In the genomic region with DNA sequence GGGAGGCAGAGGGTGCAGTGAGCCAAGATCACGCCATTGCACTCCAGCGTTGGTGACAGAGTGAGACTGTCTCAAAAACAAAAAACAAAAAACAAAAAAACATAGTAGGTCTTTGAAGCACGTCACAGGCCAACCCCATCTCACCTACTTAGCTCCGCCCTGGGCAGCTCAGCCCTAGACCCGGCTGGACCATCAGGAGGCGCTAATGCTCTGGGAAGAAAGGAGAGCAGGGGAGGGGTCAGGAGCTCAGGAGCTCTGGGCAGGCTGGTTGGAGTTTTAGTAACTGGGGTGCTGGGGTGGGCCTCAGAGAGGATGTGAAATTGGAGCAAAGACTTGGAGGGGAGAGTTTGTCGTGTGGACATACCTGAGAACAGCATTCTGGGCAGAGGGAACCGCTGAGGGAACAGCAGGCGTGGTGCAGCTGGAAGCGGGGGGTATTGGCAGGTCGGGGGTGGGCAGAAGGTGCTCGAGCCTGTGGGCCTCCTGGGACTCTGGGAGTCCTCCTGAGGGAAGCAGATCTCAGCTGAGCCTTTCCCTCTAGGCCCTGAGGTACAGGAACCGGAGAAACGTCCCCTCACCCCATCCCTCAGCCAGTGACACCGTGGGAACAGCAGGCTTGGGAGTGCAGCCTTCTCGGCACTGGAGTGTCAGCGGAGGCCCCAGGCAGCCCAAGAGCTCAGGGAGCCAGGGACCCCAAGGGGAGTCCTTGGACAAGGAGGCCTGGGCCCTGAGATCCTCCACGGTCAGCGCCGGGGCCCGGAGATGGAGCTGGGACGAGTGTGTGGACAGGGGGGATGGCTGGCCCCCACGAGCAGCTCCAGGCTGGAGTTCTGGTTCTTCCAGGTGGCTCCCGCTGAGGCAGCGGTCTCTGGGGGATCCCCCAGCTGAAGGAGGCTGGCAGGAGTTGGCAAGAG, we compare ENCODE assay signal across 9 cellular contexts. TPM values are rescaled to one million over a fixed set of nuclear protein-coding genes. Genes with fewer than 3 reads are reported as not detected.
DNase-seq lines count a peak whose midpoint lies in the region; ATAC-seq and TF ChIP-seq lines count a peak whose summit lies in the region.
"Had no signal": no experiment of that assay in that cellular context is flagged by ENCODE, and none has a peak within 500 bp of the region (broad histone marks: within the 10 kb centered on the region; RNA-seq: fewer than 3 reads in every experiment).

No MANE protein-coding gene starts in this region.

- H3K9me3 ChIP-seq in DND-41 (ENCODE audit: insufficient read depth, low read length, severe bottlenecking), result no peaks in the 10 kb centered on the region

- H3K4me2 ChIP-seq in DND-41 (ENCODE audit: insufficient read depth, low read length), result no peak overlapping the region

- H4K20me1 ChIP-seq in DND-41 (ENCODE audit: insufficient read depth, low read length), result peaks cover 3% of the 10 kb centered on the region; the same call in 1 of the 2 replicates

- peaks cover 30% of the 10 kb centered on the region for H3K4me1 Mint-ChIP-seq in activated T-helper 1 cell treated with anti-CD3 and anti-CD28 coated beads, Interleukin-12 subunit alpha, Interleukin-12 subunit beta, Interleukin-2, Interleukin-4 antibody, amounts not matched to agents 30 ng/mL and 10 ng/mL and 1 ng/mL, durations not matched to agents 14 hours and 24 hours and 36 hours (ENCODE audit: low read depth)

- peaks cover 26% of the 10 kb centered on the region for H3K4me1 ChIP-seq in DND-41 (ENCODE audit: insufficient read depth, low read length)

- peak; percentile 71 for DNase-seq in ACHN
- DNase-seq in DND-41, result peak; percentile 57
- DNase-seq in NCI-H1930 (lab: John Stamatoyannopoulos, UW), result peak; percentile 29 to 41
- DNase-seq in activated T-helper 1 cell treated with anti-CD3 and anti-CD28 coated beads, Interleukin-12 subunit alpha, Interleukin-12 subunit beta, Interleukin-2, Interleukin-4 antibody, amounts not matched to agents 30 ng/mL and 10 ng/mL and 1 ng/mL, durations not matched to agents 14 hours and 24 hours and 36 hours (ENCODE audit: low spot score), result no peak
- peak; percentile 48 for DNase-seq in kidney tubule cell (ENCODE audit: low spot score)
- DNase-seq in OCI-M2 (lab: John Stamatoyannopoulos, UW; ENCODE audit: unreplicated experiment), result no peak

- peak; percentile 63 for TF ChIP-seq CTCF in DND-41 (IDR thresholded peaks at IDR 0.05; ENCODE audit: borderline replicate concordance, extremely low read depth, low read length, poor library complexity, severe bottlenecking)

- in situ Hi-C loops in ACHN (cut with HindIII; ENCODE audit: low pct_ligation_motif_present, low pct_unique_long_range_greater_than_20kb, low sequenced_read_pairs), result no loop called here

- no peak overlapping the region; the same call in 1 of the 2 replicates for H3K9ac ChIP-seq in DND-41 (ENCODE audit: low read depth, low read length)

- H3K4me3 Mint-ChIP-seq in activated T-helper 1 cell treated with anti-CD3 and anti-CD28 coated beads, Interleukin-12 subunit alpha, Interleukin-12 subunit beta, Interleukin-2, Interleukin-4 antibody, amounts not matched to agents 30 ng/mL and 10 ng/mL and 1 ng/mL, durations not matched to agents 14 hours and 24 hours and 36 hours, result peak overlapping the region; percentile 40

- no peak overlapping the region for H3K27ac Mint-ChIP-seq in activated T-helper 1 cell treated with anti-CD3 and anti-CD28 coated beads, Interleukin-12 subunit alpha, Interleukin-12 subunit beta, Interleukin-2, Interleukin-4 antibody, amounts not matched to agents 30 ng/mL and 10 ng/mL and 1 ng/mL, durations not matched to agents 14 hours and 24 hours and 36 hours

- no peaks in the 10 kb centered on the region for H3K27me3 Mint-ChIP-seq in activated T-helper 1 cell treated with anti-CD3 and anti-CD28 coated beads, Interleukin-12 subunit alpha, Interleukin-12 subunit beta, Interleukin-2, Interleukin-4 antibody, amounts not matched to agents 30 ng/mL and 10 ng/mL and 1 ng/mL, durations not matched to agents 14 hours and 24 hours and 36 hours (ENCODE audit: insufficient read depth)

- H3K36me3 ChIP-seq in DND-41 (ENCODE audit: insufficient read depth, low read length), result peaks cover 16% of the 10 kb centered on the region

- no peaks in the 10 kb centered on the region for H3K27me3 ChIP-seq in DND-41 (ENCODE audit: insufficient read depth, low read length, poor library complexity)

- intact Hi-C loops in activated T-helper 1 cell treated with anti-CD3 and anti-CD28 coated beads, Interleukin-12 subunit alpha, Interleukin-12 subunit beta, Interleukin-2, Interleukin-4 antibody, amounts not matched to agents 30 ng/mL and 10 ng/mL and 1 ng/mL, durations not matched to agents 14 hours and 24 hours and 36 hours (cut with micrococcal nuclease), result loop anchor here (5.0 kb wide), 1 partner anchor 104 kb away; the partner anchor contains the start of gene PLCB3

- H3K27ac ChIP-seq in DND-41 (ENCODE audit: low read length), result no peak overlapping the region

- H3K9me3 Mint-ChIP-seq in activated T-helper 1 cell treated with anti-CD3 and anti-CD28 coated beads, Interleukin-12 subunit alpha, Interleukin-12 subunit beta, Interleukin-2, Interleukin-4 antibody, amounts not matched to agents 30 ng/mL and 10 ng/mL and 1 ng/mL, durations not matched to agents 14 hours and 24 hours and 36 hours, result no peaks in the 10 kb centered on the region

- peaks cover 23% of the 10 kb centered on the region for H3K79me2 ChIP-seq in DND-41 (ENCODE audit: insufficient read depth, low read length)

- ATAC-seq in DND-41 (ENCODE audit: insufficient read depth, low read depth), result peak; percentile 37; the same call in 1 of the 3 replicates
- ATAC-seq in GM19328 (IDR thresholded peaks at IDR 0.05; ENCODE audit: unreplicated experiment), result no peak
- no peak for ATAC-seq in GM21737 (IDR thresholded peaks at IDR 0.05; ENCODE audit: unreplicated experiment)

- H3K4me3 ChIP-seq in DND-41 (ENCODE audit: low read depth in 1 of 2, low read length in 2 of 2), result no peak overlapping the region
- H3K4me3 ChIP-seq: lung had no signal

- H2AFZ ChIP-seq in DND-41 (ENCODE audit: low read depth, low read length), result no peak overlapping the region

- peaks cover 22% of the 10 kb centered on the region for H3K36me3 Mint-ChIP-seq in activated T-helper 1 cell treated with anti-CD3 and anti-CD28 coated beads, Interleukin-12 subunit alpha, Interleukin-12 subunit beta, Interleukin-2, Interleukin-4 antibody, amounts not matched to agents 30 ng/mL and 10 ng/mL and 1 ng/mL, durations not matched to agents 14 hours and 24 hours and 36 hours (ENCODE audit: low read depth)

RNA-seq across cellular contexts. Expression of gene RPS6KA4, which starts 2.2 kb away (rescaled TPM):
- total RNA-seq in activated T-helper 1 cell treated with anti-CD3 and anti-CD28 coated beads, Interleukin-12 subunit alpha, Interleukin-12 subunit beta, Interleukin-2, Interleukin-4 antibody, amounts not matched to agents 30 ng/mL and 10 ng/mL and 1 ng/mL, durations not matched to agents 14 hours and 24 hours and 36 hours, result 38.3 and 46.0 TPM in 2 replicates

RNA-seq across cellular contexts. Expression of gene CCDC88B, which starts 16.8 kb away (rescaled TPM):
- total RNA-seq in activated T-helper 1 cell treated with anti-CD3 and anti-CD28 coated beads, Interleukin-12 subunit alpha, Interleukin-12 subunit beta, Interleukin-2, Interleukin-4 antibody, amounts not matched to agents 30 ng/mL and 10 ng/mL and 1 ng/mL, durations not matched to agents 14 hours and 24 hours and 36 hours, result 133 and 137 TPM in 2 replicates

RNA-seq across cellular contexts. Expression of gene PRDX5, which starts 38.8 kb away (rescaled TPM):
- 89.0 and 100 TPM in 2 replicates for total RNA-seq in activated T-helper 1 cell treated with anti-CD3 and anti-CD28 coated beads, Interleukin-12 subunit alpha, Interleukin-12 subunit beta, Interleukin-2, Interleukin-4 antibody, amounts not matched to agents 30 ng/mL and 10 ng/mL and 1 ng/mL, durations not matched to agents 14 hours and 24 hours and 36 hours

RNA-seq across cellular contexts. Expression of gene TRMT112, which starts 39.4 kb away (rescaled TPM):
- 307 and 312 TPM in 2 replicates for total RNA-seq in activated T-helper 1 cell treated with anti-CD3 and anti-CD28 coated beads, Interleukin-12 subunit alpha, Interleukin-12 subunit beta, Interleukin-2, Interleukin-4 antibody, amounts not matched to agents 30 ng/mL and 10 ng/mL and 1 ng/mL, durations not matched to agents 14 hours and 24 hours and 36 hours

RNA-seq across cellular contexts. Expression of gene ESRRA, which starts 51.4 kb away (rescaled TPM):
- 64.4 and 67.3 TPM in 2 replicates for total RNA-seq in activated T-helper 1 cell treated with anti-CD3 and anti-CD28 coated beads, Interleukin-12 subunit alpha, Interleukin-12 subunit beta, Interleukin-2, Interleukin-4 antibody, amounts not matched to agents 30 ng/mL and 10 ng/mL and 1 ng/mL, durations not matched to agents 14 hours and 24 hours and 36 hours

Comparison
In these comparisons a context has a peak if more than half of its experiments do, and no peak if none do; other contexts are left out.
1. DNase-seq: peak in ACHN (single experiment), DND-41 (single experiment), NCI-H1930 (2 of 2) and kidney tubule cell (single experiment); none in activated T-helper 1 cell treated with anti-CD3 and anti-CD28 coated beads, Interleukin-12 subunit alpha, Interleukin-12 subunit beta, Interleukin-2, Interleukin-4 antibody, amounts not matched to agents 30 ng/mL and 10 ng/mL and 1 ng/mL, durations not matched to agents 14 hours and 24 hours and 36 hours (single experiment) and OCI-M2 (single experiment).